In genomic region chr15:84023636-84024035, GRCh38 we compare ENCODE assay signal across 8 cellular contexts.
DNase-seq lines count a peak whose midpoint lies in the region; FAIRE-seq and TF ChIP-seq lines count a peak whose summit lies in the region.

No MANE protein-coding gene starts in this region.

- no peaks in the 10 kb centered on the region for H3K9me3 Mint-ChIP-seq in activated CD4-positive, alpha-beta memory T cell treated with anti-CD3 and anti-CD28 coated beads, Interleukin-2, amount 10 ng/mL, durations not matched to agents 7 days and 5 days
- no peaks in the 10 kb centered on the region for H3K9me3 Mint-ChIP-seq in activated T-helper 2 cell treated with anti-CD3 and anti-CD28 coated beads, Interferon-gamma antibody, Interleukin-2, Interleukin-4, amounts not matched to agents 10 μg/mL and 5 μg/mL and 100 μg/mL, durations not matched to agents 14 hours and 24 hours and 36 hours

- FAIRE-seq in kidney (lab: Jason Lieb, UNC), result no peak

- H3K4me3 Mint-ChIP-seq in activated CD4-positive, alpha-beta memory T cell treated with anti-CD3 and anti-CD28 coated beads, Interleukin-2, amount 10 ng/mL, durations not matched to agents 7 days and 5 days, result no peak overlapping the region
- H3K4me3 Mint-ChIP-seq in activated T-helper 2 cell treated with anti-CD3 and anti-CD28 coated beads, Interferon-gamma antibody, Interleukin-2, Interleukin-4, amounts not matched to agents 10 μg/mL and 5 μg/mL and 100 μg/mL, durations not matched to agents 14 hours and 24 hours and 36 hours (ENCODE audit: low read depth), result no peak overlapping the region

- no peak overlapping the region for H3K27ac ChIP-seq in kidney (ENCODE audit: low read depth in 2 of 2, low read length in 2 of 2)

- H3K36me3 ChIP-seq in kidney (ENCODE audit: control insufficient read depth in 1 of 2, insufficient read depth in 2 of 2, low read length in 2 of 2), result no peaks in the 10 kb centered on the region

- H3K27ac Mint-ChIP-seq in activated CD4-positive, alpha-beta memory T cell treated with anti-CD3 and anti-CD28 coated beads, Interleukin-2, amount 10 ng/mL, durations not matched to agents 7 days and 5 days, result no peak overlapping the region
- H3K27ac Mint-ChIP-seq in activated T-helper 2 cell treated with anti-CD3 and anti-CD28 coated beads, Interferon-gamma antibody, Interleukin-2, Interleukin-4, amounts not matched to agents 10 μg/mL and 5 μg/mL and 100 μg/mL, durations not matched to agents 14 hours and 24 hours and 36 hours, result no peak overlapping the region

- TF ChIP-seq CTCF in kidney (IDR thresholded peaks at IDR 0.05; ENCODE audit: borderline replicate concordance, extremely low read depth, insufficient read depth), result peak; percentile 27

- DNase-seq in COLO668 (lab: John Stamatoyannopoulos, UW; ENCODE audit: unreplicated experiment) (peak; percentile 27), HEK293T (ENCODE audit: extremely low spot score) (peak; percentile 39), kidney (no peak), hepatic stellate cell (ENCODE audit: low spot score) (no peak), middle frontal gyrus (ENCODE audit: extremely low spot score, low spot score) (no peak), ecto neural progenitor cell (ENCODE audit: low spot score) (no peak)
- DNase-seq in activated CD4-positive, alpha-beta memory T cell treated with anti-CD3 and anti-CD28 coated beads, Interleukin-2, amount 10 ng/mL, durations not matched to agents 7 days and 5 days, result peak; percentile 24
- DNase-seq in activated T-helper 2 cell treated with anti-CD3 and anti-CD28 coated beads, Interferon-gamma antibody, Interleukin-2, Interleukin-4, amounts not matched to agents 10 μg/mL and 5 μg/mL and 100 μg/mL, durations not matched to agents 14 hours and 24 hours and 36 hours (ENCODE audit: low spot score), result no peak

- POLR2A ChIA-PET in HEK293T (lab: Yijun Ruan, JAX), result no interaction called here
- POLR2A ChIA-PET in activated CD4-positive, alpha-beta memory T cell treated with anti-CD3 and anti-CD28 coated beads, Interleukin-2, amount 10 ng/mL, durations not matched to agents 7 days and 5 days (lab: Charles Lee), result no interaction called here

- intact Hi-C loops in kidney (cut with DNase I), result no loop called here
- intact Hi-C loops in activated T-helper 2 cell treated with anti-CD3 and anti-CD28 coated beads, Interferon-gamma antibody, Interleukin-2, Interleukin-4, amounts not matched to agents 10 μg/mL and 5 μg/mL and 100 μg/mL, durations not matched to agents 14 hours and 24 hours and 36 hours (cut with micrococcal nuclease), result loop anchor here (1.0 to 10.0 kb wide), 2 partner anchors 289 to 458 kb away; no protein-coding TSS in a partner anchor

- H3K36me3 Mint-ChIP-seq in activated CD4-positive, alpha-beta memory T cell treated with anti-CD3 and anti-CD28 coated beads, Interleukin-2, amount 10 ng/mL, durations not matched to agents 7 days and 5 days (ENCODE audit: low read depth), result no peaks in the 10 kb centered on the region
- no peaks in the 10 kb centered on the region for H3K36me3 Mint-ChIP-seq in activated T-helper 2 cell treated with anti-CD3 and anti-CD28 coated beads, Interferon-gamma antibody, Interleukin-2, Interleukin-4, amounts not matched to agents 10 μg/mL and 5 μg/mL and 100 μg/mL, durations not matched to agents 14 hours and 24 hours and 36 hours (ENCODE audit: low read depth)

- no peaks in the 10 kb centered on the region for H3K27me3 Mint-ChIP-seq in activated CD4-positive, alpha-beta memory T cell treated with anti-CD3 and anti-CD28 coated beads, Interleukin-2, amount 10 ng/mL, durations not matched to agents 7 days and 5 days
- peaks cover 4% of the 10 kb centered on the region for H3K27me3 Mint-ChIP-seq in activated T-helper 2 cell treated with anti-CD3 and anti-CD28 coated beads, Interferon-gamma antibody, Interleukin-2, Interleukin-4, amounts not matched to agents 10 μg/mL and 5 μg/mL and 100 μg/mL, durations not matched to agents 14 hours and 24 hours and 36 hours (ENCODE audit: low read depth)

- no peaks in the 10 kb centered on the region for H3K4me1 Mint-ChIP-seq in activated CD4-positive, alpha-beta memory T cell treated with anti-CD3 and anti-CD28 coated beads, Interleukin-2, amount 10 ng/mL, durations not matched to agents 7 days and 5 days
- H3K4me1 Mint-ChIP-seq in activated T-helper 2 cell treated with anti-CD3 and anti-CD28 coated beads, Interferon-gamma antibody, Interleukin-2, Interleukin-4, amounts not matched to agents 10 μg/mL and 5 μg/mL and 100 μg/mL, durations not matched to agents 14 hours and 24 hours and 36 hours (ENCODE audit: low read depth), result no peaks in the 10 kb centered on the region

- H3K4me1 ChIP-seq in kidney (ENCODE audit: control insufficient read depth in 1 of 2, insufficient read depth in 1 of 2, low read depth in 1 of 2, low read length in 2 of 2), result no peaks in the 10 kb centered on the region

- H3K9ac ChIP-seq in kidney (ENCODE audit: low read length in 2 of 2), result no peak overlapping the region

- CTCF ChIA-PET in HEK293T (lab: Yijun Ruan, JAX), result interaction anchor here (0.6 to 0.8 kb wide), 2 partner anchors 18 to 70 kb away, joined by 3 read pairs; no protein-coding TSS in a partner anchor
- CTCF ChIA-PET in activated CD4-positive, alpha-beta memory T cell treated with anti-CD3 and anti-CD28 coated beads, Interleukin-2, amount 10 ng/mL, durations not matched to agents 7 days and 5 days (lab: Charles Lee), result interaction anchor here (0.7 to 1.6 kb wide), 5 partner anchors 12 to 463 kb away, joined by 3 to 5 read pairs (median 3); no protein-coding TSS in a partner anchor

- peaks cover 0 to 3% of the 10 kb centered on the region in 2 donors for H3K9me3 ChIP-seq in kidney (ENCODE audit: control insufficient read depth in 1 of 2, low read length in 2 of 2)

- no peak overlapping the region for H3K4me3 ChIP-seq in kidney (ENCODE audit: low read length in 2 of 2)

TF ChIP-seq in HEK293T, 16 proteins besides CTCF, POLR2A, EP300 and RAD21:
- no peak for TF ChIP-seq NFRKB (IDR thresholded peaks at IDR 0.05)
- no peak for TF ChIP-seq TARDBP (IDR thresholded peaks at IDR 0.05)
- no peak for TF ChIP-seq HDGF (IDR thresholded peaks at IDR 0.05; ENCODE audit: borderline replicate concordance)
- TF ChIP-seq SP1 (IDR thresholded peaks at IDR 0.05), result no peak
- no peak for TF ChIP-seq L3MBTL2 (conservative IDR thresholded peaks at IDR 0.05)
- no peak for TF ChIP-seq FOXK2 (IDR thresholded peaks at IDR 0.05)
- TF ChIP-seq PKNOX1 (IDR thresholded peaks at IDR 0.05), result no peak
- TF ChIP-seq ZNF384 (IDR thresholded peaks at IDR 0.05), result no peak
- no peak for TF ChIP-seq FOXA1 (IDR thresholded peaks at IDR 0.05)
- TF ChIP-seq LEF1 (IDR thresholded peaks at IDR 0.05; ENCODE audit: borderline replicate concordance), result no peak
- no peak for TF ChIP-seq ELF4 (IDR thresholded peaks at IDR 0.05)
- TF ChIP-seq BHLHE40 (IDR thresholded peaks at IDR 0.05; ENCODE audit: borderline replicate concordance), result no peak
- TF ChIP-seq SUZ12 (IDR thresholded peaks at IDR 0.05), result no peak

Comparison
In these comparisons a context has a peak if more than half of its experiments do, and no peak if none do; other contexts are left out.
1. DNase-seq: peak in COLO668 (single experiment), HEK293T (single experiment) and activated CD4-positive, alpha-beta memory T cell treated with anti-CD3 and anti-CD28 coated beads, Interleukin-2, amount 10 ng/mL, durations not matched to agents 7 days and 5 days (single experiment); none in kidney (single experiment), activated T-helper 2 cell treated with anti-CD3 and anti-CD28 coated beads, Interferon-gamma antibody, Interleukin-2, Interleukin-4, amounts not matched to agents 10 μg/mL and 5 μg/mL and 100 μg/mL, durations not matched to agents 14 hours and 24 hours and 36 hours (single experiment), hepatic stellate cell (single experiment), middle frontal gyrus (single experiment) and ecto neural progenitor cell (single experiment).